In genomic region chr1:108512239-108513071, GRCh38 we compare ENCODE assay signal across 9 cellular contexts. TPM values are rescaled to one million over a fixed set of nuclear protein-coding genes. Genes with fewer than 3 reads are reported as not detected.
A peak's percentile ranks its signal among the peaks of the same experiment; 100 is the strongest.
DNase-seq lines count a peak whose midpoint lies in the region; ATAC-seq and TF ChIP-seq lines count a peak whose summit lies in the region.
"Had no signal": no experiment of that assay in that cellular context is flagged by ENCODE, and none has a peak within 500 bp of the region (broad histone marks: within the 10 kb centered on the region; RNA-seq: fewer than 3 reads in every experiment).

No MANE protein-coding gene starts in this region.

- DNase-seq in GM23338 (ENCODE audit: low spot score) (peak; percentile 52), NCI-H446 treated with DMSO at 0.1 percent for 48 hours (lab: John Stamatoyannopoulos, UW) (peak; percentile 25), cerebellar cortex (ENCODE audit: low spot score) (peak; percentile 56), lung (ENCODE audit: low spot score) (no peak), NCI-H524 treated with DMSO at 0.1 percent for 48 hours (lab: John Stamatoyannopoulos, UW) (no peak)

- H3F3A ChIP-seq in GM23338 (replicated peaks; ENCODE audit: low read depth): no peaks in the 10 kb centered on the region

- H3K9me3 ChIP-seq in lung (ENCODE audit: control insufficient read depth in 2 of 2, insufficient read depth in 1 of 2, low read length in 1 of 2): no peaks in the 10 kb centered on the region

- H3K9me2 ChIP-seq in GM23338 (ENCODE audit: insufficient read depth): 0 out of 2 replicates have a peak, but pooled peaks cover 3% of the 10 kb centered on the region

- 54 to 69% methylated on average over 6 of the region's 6 CpGs for WGBS in lung, 2 donors

- no peaks in the 10 kb centered on the region for H3K79me2 ChIP-seq in GM23338 (replicated peaks; ENCODE audit: insufficient read depth)

- H3K4me1 ChIP-seq in GM23338 (ENCODE audit: insufficient read depth) (0 out of 2 replicates have a peak, but pooled peaks cover 4% of the 10 kb centered on the region), lung (ENCODE audit: control insufficient read depth in 2 of 2, insufficient read depth in 2 of 2, low read length in 2 of 2) (no peaks in the 10 kb centered on the region)

- H4K20me1 ChIP-seq in GM23338 (replicated peaks; ENCODE audit: insufficient read depth): no peaks in the 10 kb centered on the region

- H3K36me3 ChIP-seq in GM23338 (ENCODE audit: insufficient read depth) (no peaks in the 10 kb centered on the region), lung (ENCODE audit: control insufficient read depth in 2 of 2, insufficient read depth in 2 of 2, low read length in 2 of 2) (no peaks in the 10 kb centered on the region)

- H3K27ac ChIP-seq in C4-2B: no peak overlapping the region
- no peak overlapping the region for H3K27ac ChIP-seq in GM23338 (ENCODE audit: low read depth)
- no peak overlapping the region for H3K27ac ChIP-seq in lung (ENCODE audit: low read depth in 1 of 2, low read length in 1 of 2)
- H3K27ac ChIP-seq: epithelial cell of prostate had no signal

- no peak overlapping the region for H3K4me2 ChIP-seq in GM23338

- TF ChIP-seq CTCF in C4-2B (conservative IDR thresholded peaks at IDR 0.05): peak; percentile 91
- TF ChIP-seq CTCF in GM23338 (conservative IDR thresholded peaks at IDR 0.05; ENCODE audit: low read depth in 2 of 2): peak; percentile 81 to 98
- TF ChIP-seq CTCF in lung (IDR thresholded peaks at IDR 0.05; ENCODE audit: control extremely low read depth, extremely low read depth): peak; percentile 91

- no peak overlapping the region for H3K4me3 Mint-ChIP-seq in GM23338

- H2AFZ ChIP-seq in GM23338: no peak overlapping the region

- H3K27ac Mint-ChIP-seq in GM23338: no peak overlapping the region

- no peaks in the 10 kb centered on the region for H3K4me1 Mint-ChIP-seq in GM23338

- no peak; the same call in 2 of the 3 replicates for ATAC-seq in GM23338
- no peak for ATAC-seq in lung (ENCODE audit: insufficient read depth, low FRiP score)
- ATAC-seq in GM18502 (IDR thresholded peaks at IDR 0.05; ENCODE audit: poor library complexity, unreplicated experiment): no peak
- no peak for ATAC-seq in GM19452 (IDR thresholded peaks at IDR 0.05; ENCODE audit: unreplicated experiment)

- H3K36me3 Mint-ChIP-seq in GM23338 (ENCODE audit: low read depth): no peaks in the 10 kb centered on the region

- H3K27me3 ChIP-seq in GM23338 (ENCODE audit: insufficient read depth): no peaks in the 10 kb centered on the region
- H3K27me3 ChIP-seq in lung (ENCODE audit: control insufficient read depth, insufficient read depth): no peaks in the 10 kb centered on the region

- peaks cover 10% of the 10 kb centered on the region; the same call in 2 of the 3 replicates for H3K9me3 Mint-ChIP-seq in GM23338

- no peaks in the 10 kb centered on the region for H3K27me3 Mint-ChIP-seq in GM23338 (ENCODE audit: insufficient read depth, low read depth, poor library complexity)

- H3K4me3 ChIP-seq in GM23338 (no peak overlapping the region), lung (no peak overlapping the region)

TF ChIP-seq in GM23338, 12 proteins besides CTCF, POLR2A, EP300 and RAD21:
- TF ChIP-seq ZNF462 (CRISPR knock-in tag; IDR thresholded peaks at IDR 0.05) (no peak), EZH2 (IDR thresholded peaks at IDR 0.05; ENCODE audit: low read depth, unreplicated experiment) (no peak)

RNA-seq across cellular contexts. Expression of gene EEIG2, which starts 47.4 kb away (rescaled TPM):
- total RNA-seq in GM23338 (2014; rRNA removed; shearing (Covaris generic)): 42.5 and 44.5 TPM in 2 replicates
- 6.0 and 7.9 TPM in 2 replicates for polyA plus RNA-seq in GM23338 (2016; fragmentation: Nextera tagmentation; extraction: Ambion mirVana)
- 10 to 100 TPM; 14.8 to 24.6 TPM for total RNA-seq in lung
- 1 to 10 TPM; 3.7 to 4.7 TPM for polyA plus RNA-seq in lung

Comparison
In these comparisons a context has a peak if more than half of its experiments do, and no peak if none do; other contexts are left out.
1. DNase-seq: peak in GM23338 (single experiment), NCI-H446 treated with DMSO at 0.1 percent for 48 hours (single experiment) and cerebellar cortex (single experiment); none in lung (single experiment) and NCI-H524 treated with DMSO at 0.1 percent for 48 hours (single experiment).
2. Peak in every context shown above with its lines, with median percentiles within 50 percentile points of each other: CTCF ChIP-seq.